1 cellular context compared by ENCODE assay signal in the genomic region with DNA sequence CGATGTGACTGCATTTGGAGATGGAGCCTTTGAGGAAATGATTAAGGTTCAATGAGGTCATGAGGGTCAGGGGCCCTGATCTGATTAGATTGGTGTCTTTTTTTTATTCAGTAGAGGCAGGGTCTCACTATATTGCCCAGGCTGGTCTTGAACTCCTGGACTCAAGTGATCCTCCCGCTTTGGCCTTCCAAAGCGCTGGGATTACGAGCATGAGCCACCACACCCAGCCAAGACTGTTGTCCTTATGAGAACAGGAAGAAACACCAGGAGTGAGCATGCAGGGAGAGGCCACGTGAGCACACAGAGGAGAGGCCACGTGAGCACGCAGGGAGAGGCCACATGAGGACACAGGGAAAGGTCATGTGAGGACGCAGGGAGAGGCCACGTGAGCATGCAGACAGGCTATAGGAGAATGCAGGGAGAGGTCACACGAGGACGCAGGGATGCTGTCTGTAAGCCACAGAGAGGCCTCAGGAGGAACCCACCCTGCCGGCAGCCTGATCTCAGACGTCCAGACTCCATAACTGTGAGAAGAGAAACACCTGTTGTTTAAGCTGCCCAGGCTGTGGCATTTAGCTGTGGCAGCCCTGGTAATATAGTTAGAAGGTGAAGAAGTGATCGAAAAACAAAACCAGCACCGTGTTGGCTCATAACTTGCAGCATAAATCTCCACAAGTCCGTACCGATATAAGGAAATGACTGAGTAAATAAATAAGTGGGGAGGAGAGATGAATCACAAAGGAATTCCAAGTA.
A peak's percentile ranks its signal among the peaks of the same experiment; 100 is the strongest.
TF ChIP-seq lines count a peak whose summit lies in the region.

No MANE protein-coding gene starts in this region.

TF ChIP-seq in K562, 482 proteins besides CTCF, POLR2A, EP300 and RAD21 (continued from another document and continues in another):
- TF ChIP-seq, protein P1, sequence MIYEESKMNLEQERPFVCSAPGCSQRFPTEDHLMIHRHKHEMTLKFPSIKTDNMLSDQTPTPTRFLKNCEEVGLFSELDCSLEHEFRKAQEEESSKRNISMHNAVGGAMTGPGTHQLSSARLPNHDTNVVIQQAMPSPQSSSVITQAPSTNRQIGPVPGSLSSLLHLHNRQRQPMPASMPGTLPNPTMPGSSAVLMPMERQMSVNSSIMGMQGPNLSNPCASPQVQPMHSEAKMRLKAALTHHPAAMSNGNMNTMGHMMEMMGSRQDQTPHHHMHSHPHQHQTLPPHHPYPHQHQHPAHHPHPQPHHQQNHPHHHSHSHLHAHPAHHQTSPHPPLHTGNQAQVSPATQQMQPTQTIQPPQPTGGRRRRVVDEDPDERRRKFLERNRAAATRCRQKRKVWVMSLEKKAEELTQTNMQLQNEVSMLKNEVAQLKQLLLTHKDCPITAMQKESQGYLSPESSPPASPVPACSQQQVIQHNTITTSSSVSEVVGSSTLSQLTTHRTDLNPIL (CRISPR knock-in tag; IDR thresholded peaks at IDR 0.05), result no peak
- TF ChIP-seq SIN3B (IDR thresholded peaks at IDR 0.05; ENCODE audit: low read depth) (no peak; the same call in 1 of the 2 replicates), BACH1 (tag; IDR thresholded peaks at IDR 0.05) (peak; percentile 47; the same call in 1 of the 2 replicates), ETV6 (IDR thresholded peaks at IDR 0.05; ENCODE audit: borderline replicate concordance in 1 of 2, low read depth in 2 of 2, low read length in 1 of 2) (no peak), ETV6 (CRISPR knock-in tag; IDR thresholded peaks at IDR 0.05; ENCODE audit: borderline replicate concordance) (no peak), RHOXF2B (CRISPR knock-in tag; conservative IDR thresholded peaks at IDR 0.05) (no peak), ZNF586 (CRISPR knock-in tag; conservative IDR thresholded peaks at IDR 0.05) (0 out of 2 replicates have a peak, but pooled peaks have one; percentile 45), TAF1 (IDR thresholded peaks at IDR 0.05; ENCODE audit: control insufficient read depth, extremely low read depth, insufficient read depth, low read length, severe bottlenecking) (peak; percentile 40), ESRRA (IDR thresholded peaks at IDR 0.05; ENCODE audit: borderline replicate concordance, low read depth) (peak; percentile 99), ZBTB8A (IDR thresholded peaks at IDR 0.05; ENCODE audit: partially characterized antibody) (no peak), JUND (IDR thresholded peaks at IDR 0.05; ENCODE audit: borderline replicate concordance, low read depth, low read length) (peak; percentile 58), JUND (tag; IDR thresholded peaks at IDR 0.05; ENCODE audit: borderline replicate concordance, low read depth, low read length) (peak; percentile 80; the same call in 2 of the 3 replicates), MTA1 (IDR thresholded peaks at IDR 0.05; ENCODE audit: borderline replicate concordance) (peak; percentile 90), SRF (CRISPR knock-in tag; IDR thresholded peaks at IDR 0.05) (0 out of 4 replicates have a peak, but pooled peaks of 1 of the 2 experiments have one; percentile 39), CEBPG (CRISPR knock-in tag; IDR thresholded peaks at IDR 0.05) (no peak), CEBPG (tag; conservative IDR thresholded peaks at IDR 0.05 in 1 of 2, IDR thresholded peaks at IDR 0.05 in 1 of 2) (no peak), CEBPB (tag; IDR thresholded peaks at IDR 0.05) (no peak), NUFIP1 (IDR thresholded peaks at IDR 0.05; ENCODE audit: partially characterized antibody) (peak; percentile 90), BRD9 (IDR thresholded peaks at IDR 0.05; ENCODE audit: low read depth, partially characterized antibody) (peak; percentile 76), NCOA1 (IDR thresholded peaks at IDR 0.05; ENCODE audit: low read depth) (peak; percentile 99), SREBF1 (IDR thresholded peaks at IDR 0.05; ENCODE audit: borderline replicate concordance, low read depth, low read length) (peak; percentile 96), TARDBP (IDR thresholded peaks at IDR 0.05) (peak; percentile 60; the same call in 1 of the 2 replicates), RBFOX2 (IDR thresholded peaks at IDR 0.05; ENCODE audit: low read depth, low read length) (peak; percentile 57; the same call in 1 of the 2 replicates), MAZ (CRISPR knock-in tag; conservative IDR thresholded peaks at IDR 0.05 in 1 of 2, IDR thresholded peaks at IDR 0.05 in 1 of 2) (peak; percentile 11 to 73; a peak in 3 of 4 replicates), SMARCA4 (IDR thresholded peaks at IDR 0.05) (peak; percentile 59; the same call in 1 of the 2 replicates), ZFX (CRISPR knock-in tag; IDR thresholded peaks at IDR 0.05) (peak; percentile 78), GTF2E2 (tag; IDR thresholded peaks at IDR 0.05) (peak; percentile 74; the same call in 1 of the 2 replicates), TCF3 (CRISPR knock-in tag; IDR thresholded peaks at IDR 0.05) (peak; percentile 26; the same call in 1 of the 2 replicates), GATAD2A (IDR thresholded peaks at IDR 0.05) (peak; percentile 95; the same call in 1 of the 2 replicates), RB1 (IDR thresholded peaks at IDR 0.05; ENCODE audit: low read depth) (no peak; the same call in 1 of the 2 replicates), PCBP1 (IDR thresholded peaks at IDR 0.05; ENCODE audit: low read depth, low read length, poor library complexity, severe bottlenecking) (no peak), ZNF239 (CRISPR knock-in tag; IDR thresholded peaks at IDR 0.05) (peak; percentile 14; the same call in 1 of the 2 replicates), ZNF121 (CRISPR knock-in tag; conservative IDR thresholded peaks at IDR 0.05) (peak; percentile 83), ZKSCAN3 (CRISPR knock-in tag; IDR thresholded peaks at IDR 0.05) (no peak), POLR2B (IDR thresholded peaks at IDR 0.05; ENCODE audit: low read depth, partially characterized antibody) (peak; percentile 44), HOXB6 (CRISPR knock-in tag; IDR thresholded peaks at IDR 0.05; ENCODE audit: borderline replicate concordance) (no peak), ARID1B (IDR thresholded peaks at IDR 0.05) (peak; percentile 73; the same call in 1 of the 2 replicates), HDAC1 (IDR thresholded peaks at IDR 0.05) (peak in 1 of 2 experiments; percentile 95; a peak in 2 of 4 replicates), FOXJ2 (tag; IDR thresholded peaks at IDR 0.05) (peak; percentile 97)
- TF ChIP-seq, protein P2, sequence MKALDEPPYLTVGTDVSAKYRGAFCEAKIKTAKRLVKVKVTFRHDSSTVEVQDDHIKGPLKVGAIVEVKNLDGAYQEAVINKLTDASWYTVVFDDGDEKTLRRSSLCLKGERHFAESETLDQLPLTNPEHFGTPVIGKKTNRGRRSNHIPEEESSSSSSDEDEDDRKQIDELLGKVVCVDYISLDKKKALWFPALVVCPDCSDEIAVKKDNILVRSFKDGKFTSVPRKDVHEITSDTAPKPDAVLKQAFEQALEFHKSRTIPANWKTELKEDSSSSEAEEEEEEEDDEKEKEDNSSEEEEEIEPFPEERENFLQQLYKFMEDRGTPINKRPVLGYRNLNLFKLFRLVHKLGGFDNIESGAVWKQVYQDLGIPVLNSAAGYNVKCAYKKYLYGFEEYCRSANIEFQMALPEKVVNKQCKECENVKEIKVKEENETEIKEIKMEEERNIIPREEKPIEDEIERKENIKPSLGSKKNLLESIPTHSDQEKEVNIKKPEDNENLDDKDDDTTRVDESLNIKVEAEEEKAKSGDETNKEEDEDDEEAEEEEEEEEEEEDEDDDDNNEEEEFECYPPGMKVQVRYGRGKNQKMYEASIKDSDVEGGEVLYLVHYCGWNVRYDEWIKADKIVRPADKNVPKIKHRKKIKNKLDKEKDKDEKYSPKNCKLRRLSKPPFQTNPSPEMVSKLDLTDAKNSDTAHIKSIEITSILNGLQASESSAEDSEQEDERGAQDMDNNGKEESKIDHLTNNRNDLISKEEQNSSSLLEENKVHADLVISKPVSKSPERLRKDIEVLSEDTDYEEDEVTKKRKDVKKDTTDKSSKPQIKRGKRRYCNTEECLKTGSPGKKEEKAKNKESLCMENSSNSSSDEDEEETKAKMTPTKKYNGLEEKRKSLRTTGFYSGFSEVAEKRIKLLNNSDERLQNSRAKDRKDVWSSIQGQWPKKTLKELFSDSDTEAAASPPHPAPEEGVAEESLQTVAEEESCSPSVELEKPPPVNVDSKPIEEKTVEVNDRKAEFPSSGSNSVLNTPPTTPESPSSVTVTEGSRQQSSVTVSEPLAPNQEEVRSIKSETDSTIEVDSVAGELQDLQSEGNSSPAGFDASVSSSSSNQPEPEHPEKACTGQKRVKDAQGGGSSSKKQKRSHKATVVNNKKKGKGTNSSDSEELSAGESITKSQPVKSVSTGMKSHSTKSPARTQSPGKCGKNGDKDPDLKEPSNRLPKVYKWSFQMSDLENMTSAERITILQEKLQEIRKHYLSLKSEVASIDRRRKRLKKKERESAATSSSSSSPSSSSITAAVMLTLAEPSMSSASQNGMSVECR (CRISPR knock-in tag; IDR thresholded peaks at IDR 0.05), result peak; percentile 77; the same call in 1 of the 2 replicates
- TF ChIP-seq, protein P3, sequence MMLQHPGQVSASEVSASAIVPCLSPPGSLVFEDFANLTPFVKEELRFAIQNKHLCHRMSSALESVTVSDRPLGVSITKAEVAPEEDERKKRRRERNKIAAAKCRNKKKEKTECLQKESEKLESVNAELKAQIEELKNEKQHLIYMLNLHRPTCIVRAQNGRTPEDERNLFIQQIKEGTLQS (IDR thresholded peaks at IDR 0.05), result peak; percentile 63; the same call in 1 of the 2 replicates
- TF ChIP-seq, protein P3 (CRISPR knock-in tag; conservative IDR thresholded peaks at IDR 0.05), result 0 out of 2 replicates have a peak, but pooled peaks have one; percentile 54
- TF ChIP-seq, protein P4, sequence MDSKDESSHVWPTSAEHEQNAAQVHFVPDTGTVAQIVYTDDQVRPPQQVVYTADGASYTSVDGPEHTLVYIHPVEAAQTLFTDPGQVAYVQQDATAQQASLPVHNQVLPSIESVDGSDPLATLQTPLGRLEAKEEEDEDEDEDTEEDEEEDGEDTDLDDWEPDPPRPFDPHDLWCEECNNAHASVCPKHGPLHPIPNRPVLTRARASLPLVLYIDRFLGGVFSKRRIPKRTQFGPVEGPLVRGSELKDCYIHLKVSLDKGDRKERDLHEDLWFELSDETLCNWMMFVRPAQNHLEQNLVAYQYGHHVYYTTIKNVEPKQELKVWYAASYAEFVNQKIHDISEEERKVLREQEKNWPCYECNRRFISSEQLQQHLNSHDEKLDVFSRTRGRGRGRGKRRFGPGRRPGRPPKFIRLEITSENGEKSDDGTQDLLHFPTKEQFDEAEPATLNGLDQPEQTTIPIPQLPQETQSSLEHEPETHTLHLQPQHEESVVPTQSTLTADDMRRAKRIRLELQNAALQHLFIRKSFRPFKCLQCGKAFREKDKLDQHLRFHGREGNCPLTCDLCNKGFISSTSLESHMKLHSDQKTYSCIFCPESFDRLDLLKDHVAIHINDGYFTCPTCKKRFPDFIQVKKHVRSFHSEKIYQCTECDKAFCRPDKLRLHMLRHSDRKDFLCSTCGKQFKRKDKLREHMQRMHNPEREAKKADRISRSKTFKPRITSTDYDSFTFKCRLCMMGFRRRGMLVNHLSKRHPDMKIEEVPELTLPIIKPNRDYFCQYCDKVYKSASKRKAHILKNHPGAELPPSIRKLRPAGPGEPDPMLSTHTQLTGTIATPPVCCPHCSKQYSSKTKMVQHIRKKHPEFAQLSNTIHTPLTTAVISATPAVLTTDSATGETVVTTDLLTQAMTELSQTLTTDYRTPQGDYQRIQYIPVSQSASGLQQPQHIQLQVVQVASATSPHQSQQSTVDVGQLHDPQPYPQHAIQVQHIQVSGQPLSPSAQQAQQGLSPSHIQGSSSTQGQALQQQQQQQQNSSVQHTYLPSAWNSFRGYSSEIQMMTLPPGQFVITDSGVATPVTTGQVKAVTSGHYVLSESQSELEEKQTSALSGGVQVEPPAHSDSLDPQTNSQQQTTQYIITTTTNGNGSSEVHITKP (IDR thresholded peaks at IDR 0.05; ENCODE audit: partially characterized antibody), result peak; percentile 80
- TF ChIP-seq, protein P5, sequence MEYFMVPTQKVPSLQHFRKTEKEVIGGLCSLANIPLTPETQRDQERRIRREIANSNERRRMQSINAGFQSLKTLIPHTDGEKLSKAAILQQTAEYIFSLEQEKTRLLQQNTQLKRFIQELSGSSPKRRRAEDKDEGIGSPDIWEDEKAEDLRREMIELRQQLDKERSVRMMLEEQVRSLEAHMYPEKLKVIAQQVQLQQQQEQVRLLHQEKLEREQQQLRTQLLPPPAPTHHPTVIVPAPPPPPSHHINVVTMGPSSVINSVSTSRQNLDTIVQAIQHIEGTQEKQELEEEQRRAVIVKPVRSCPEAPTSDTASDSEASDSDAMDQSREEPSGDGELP (CRISPR knock-in tag; IDR thresholded peaks at IDR 0.05; ENCODE audit: borderline replicate concordance), result peak; percentile 87
- TF ChIP-seq, protein P6, sequence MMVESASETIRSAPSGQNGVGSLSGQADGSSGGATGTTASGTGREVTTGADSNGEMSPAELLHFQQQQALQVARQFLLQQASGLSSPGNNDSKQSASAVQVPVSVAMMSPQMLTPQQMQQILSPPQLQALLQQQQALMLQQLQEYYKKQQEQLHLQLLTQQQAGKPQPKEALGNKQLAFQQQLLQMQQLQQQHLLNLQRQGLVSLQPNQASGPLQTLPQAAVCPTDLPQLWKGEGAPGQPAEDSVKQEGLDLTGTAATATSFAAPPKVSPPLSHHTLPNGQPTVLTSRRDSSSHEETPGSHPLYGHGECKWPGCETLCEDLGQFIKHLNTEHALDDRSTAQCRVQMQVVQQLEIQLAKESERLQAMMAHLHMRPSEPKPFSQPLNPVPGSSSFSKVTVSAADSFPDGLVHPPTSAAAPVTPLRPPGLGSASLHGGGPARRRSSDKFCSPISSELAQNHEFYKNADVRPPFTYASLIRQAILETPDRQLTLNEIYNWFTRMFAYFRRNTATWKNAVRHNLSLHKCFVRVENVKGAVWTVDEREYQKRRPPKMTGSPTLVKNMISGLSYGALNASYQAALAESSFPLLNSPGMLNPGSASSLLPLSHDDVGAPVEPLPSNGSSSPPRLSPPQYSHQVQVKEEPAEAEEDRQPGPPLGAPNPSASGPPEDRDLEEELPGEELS (CRISPR knock-in tag; IDR thresholded peaks at IDR 0.05; ENCODE audit: borderline replicate concordance), result peak; percentile 81
- TF ChIP-seq, protein P7, sequence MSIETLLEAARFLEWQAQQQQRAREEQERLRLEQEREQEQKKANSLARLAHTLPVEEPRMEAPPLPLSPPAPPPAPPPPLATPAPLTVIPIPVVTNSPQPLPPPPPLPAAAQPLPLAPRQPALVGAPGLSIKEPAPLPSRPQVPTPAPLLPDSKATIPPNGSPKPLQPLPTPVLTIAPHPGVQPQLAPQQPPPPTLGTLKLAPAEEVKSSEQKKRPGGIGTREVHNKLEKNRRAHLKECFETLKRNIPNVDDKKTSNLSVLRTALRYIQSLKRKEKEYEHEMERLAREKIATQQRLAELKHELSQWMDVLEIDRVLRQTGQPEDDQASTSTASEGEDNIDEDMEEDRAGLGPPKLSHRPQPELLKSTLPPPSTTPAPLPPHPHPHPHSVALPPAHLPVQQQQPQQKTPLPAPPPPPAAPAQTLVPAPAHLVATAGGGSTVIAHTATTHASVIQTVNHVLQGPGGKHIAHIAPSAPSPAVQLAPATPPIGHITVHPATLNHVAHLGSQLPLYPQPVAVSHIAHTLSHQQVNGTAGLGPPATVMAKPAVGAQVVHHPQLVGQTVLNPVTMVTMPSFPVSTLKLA (conservative IDR thresholded peaks at IDR 0.05), result peak; percentile 98 to 99
